In the genomic region with DNA sequence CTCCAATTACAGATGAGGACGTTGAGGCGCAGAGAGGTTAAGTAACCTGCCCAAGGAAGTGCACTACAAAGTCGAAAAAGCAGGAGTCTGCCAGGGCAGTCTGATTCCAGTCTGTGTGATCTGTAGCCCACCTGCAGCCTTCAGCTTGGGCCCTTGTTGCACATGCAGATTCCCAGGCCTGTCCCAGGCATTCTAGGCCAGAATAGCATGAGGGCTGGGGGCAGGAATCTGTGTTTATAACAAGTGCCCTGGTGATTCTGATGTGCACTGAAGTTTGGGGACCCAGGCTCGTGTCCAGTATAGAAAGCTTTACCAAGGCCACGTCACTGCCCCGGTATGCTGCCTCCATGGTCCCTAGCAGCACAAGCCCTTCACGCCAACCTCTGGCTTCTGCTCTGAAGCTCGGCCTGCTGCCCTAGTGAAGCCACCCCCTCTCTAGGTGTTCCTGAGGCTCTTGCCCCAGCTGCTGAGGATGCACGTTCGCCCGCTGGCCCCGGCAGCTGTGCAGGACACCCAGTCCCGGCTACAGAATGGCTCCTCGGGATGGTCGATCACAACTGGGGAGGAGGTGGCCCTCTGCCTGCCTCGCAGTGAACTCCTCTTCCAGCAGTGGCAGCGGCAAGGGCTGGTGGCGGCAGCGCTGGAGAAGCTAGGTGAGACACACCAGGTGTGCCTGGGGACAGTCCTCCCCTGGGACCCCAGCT, we compare ENCODE assay signal across 1 cellular context.
TF ChIP-seq lines count a peak whose summit lies in the region.

No MANE protein-coding gene starts in this region.

TF ChIP-seq in SK-N-SH, 30 proteins besides CTCF, POLR2A, EP300 and RAD21:
- TF ChIP-seq, protein P1, sequence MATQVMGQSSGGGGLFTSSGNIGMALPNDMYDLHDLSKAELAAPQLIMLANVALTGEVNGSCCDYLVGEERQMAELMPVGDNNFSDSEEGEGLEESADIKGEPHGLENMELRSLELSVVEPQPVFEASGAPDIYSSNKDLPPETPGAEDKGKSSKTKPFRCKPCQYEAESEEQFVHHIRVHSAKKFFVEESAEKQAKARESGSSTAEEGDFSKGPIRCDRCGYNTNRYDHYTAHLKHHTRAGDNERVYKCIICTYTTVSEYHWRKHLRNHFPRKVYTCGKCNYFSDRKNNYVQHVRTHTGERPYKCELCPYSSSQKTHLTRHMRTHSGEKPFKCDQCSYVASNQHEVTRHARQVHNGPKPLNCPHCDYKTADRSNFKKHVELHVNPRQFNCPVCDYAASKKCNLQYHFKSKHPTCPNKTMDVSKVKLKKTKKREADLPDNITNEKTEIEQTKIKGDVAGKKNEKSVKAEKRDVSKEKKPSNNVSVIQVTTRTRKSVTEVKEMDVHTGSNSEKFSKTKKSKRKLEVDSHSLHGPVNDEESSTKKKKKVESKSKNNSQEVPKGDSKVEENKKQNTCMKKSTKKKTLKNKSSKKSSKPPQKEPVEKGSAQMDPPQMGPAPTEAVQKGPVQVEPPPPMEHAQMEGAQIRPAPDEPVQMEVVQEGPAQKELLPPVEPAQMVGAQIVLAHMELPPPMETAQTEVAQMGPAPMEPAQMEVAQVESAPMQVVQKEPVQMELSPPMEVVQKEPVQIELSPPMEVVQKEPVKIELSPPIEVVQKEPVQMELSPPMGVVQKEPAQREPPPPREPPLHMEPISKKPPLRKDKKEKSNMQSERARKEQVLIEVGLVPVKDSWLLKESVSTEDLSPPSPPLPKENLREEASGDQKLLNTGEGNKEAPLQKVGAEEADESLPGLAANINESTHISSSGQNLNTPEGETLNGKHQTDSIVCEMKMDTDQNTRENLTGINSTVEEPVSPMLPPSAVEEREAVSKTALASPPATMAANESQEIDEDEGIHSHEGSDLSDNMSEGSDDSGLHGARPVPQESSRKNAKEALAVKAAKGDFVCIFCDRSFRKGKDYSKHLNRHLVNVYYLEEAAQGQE (IDR thresholded peaks at IDR 0.05; ENCODE audit: low read depth, low read length): no peak
- no peak for TF ChIP-seq ELF1 (IDR thresholded peaks at IDR 0.05)
- TF ChIP-seq, protein P2, sequence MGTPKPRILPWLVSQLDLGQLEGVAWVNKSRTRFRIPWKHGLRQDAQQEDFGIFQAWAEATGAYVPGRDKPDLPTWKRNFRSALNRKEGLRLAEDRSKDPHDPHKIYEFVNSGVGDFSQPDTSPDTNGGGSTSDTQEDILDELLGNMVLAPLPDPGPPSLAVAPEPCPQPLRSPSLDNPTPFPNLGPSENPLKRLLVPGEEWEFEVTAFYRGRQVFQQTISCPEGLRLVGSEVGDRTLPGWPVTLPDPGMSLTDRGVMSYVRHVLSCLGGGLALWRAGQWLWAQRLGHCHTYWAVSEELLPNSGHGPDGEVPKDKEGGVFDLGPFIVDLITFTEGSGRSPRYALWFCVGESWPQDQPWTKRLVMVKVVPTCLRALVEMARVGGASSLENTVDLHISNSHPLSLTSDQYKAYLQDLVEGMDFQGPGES (IDR thresholded peaks at IDR 0.05; ENCODE audit: low read depth, low read length): no peak
- no peak for TF ChIP-seq GATA2 (CRISPR knock-in tag; IDR thresholded peaks at IDR 0.05)
- TF ChIP-seq EZH2phosphoT487 (IDR thresholded peaks at IDR 0.05; ENCODE audit: borderline replicate concordance, low read depth): no peak
- no peak for TF ChIP-seq TEAD4 (IDR thresholded peaks at IDR 0.05; ENCODE audit: borderline replicate concordance, insufficient read depth)
- no peak for TF ChIP-seq RFX5 (IDR thresholded peaks at IDR 0.05; ENCODE audit: low read length)
- no peak for TF ChIP-seq MEF2A (IDR thresholded peaks at IDR 0.05; ENCODE audit: borderline replicate concordance, low read depth)
- TF ChIP-seq FOSL2 (IDR thresholded peaks at IDR 0.05; ENCODE audit: borderline replicate concordance, low read depth): no peak
- TF ChIP-seq, protein P3, sequence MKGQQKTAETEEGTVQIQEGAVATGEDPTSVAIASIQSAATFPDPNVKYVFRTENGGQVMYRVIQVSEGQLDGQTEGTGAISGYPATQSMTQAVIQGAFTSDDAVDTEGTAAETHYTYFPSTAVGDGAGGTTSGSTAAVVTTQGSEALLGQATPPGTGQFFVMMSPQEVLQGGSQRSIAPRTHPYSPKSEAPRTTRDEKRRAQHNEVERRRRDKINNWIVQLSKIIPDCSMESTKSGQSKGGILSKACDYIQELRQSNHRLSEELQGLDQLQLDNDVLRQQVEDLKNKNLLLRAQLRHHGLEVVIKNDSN (IDR thresholded peaks at IDR 0.05; ENCODE audit: borderline replicate concordance, low read depth): no peak
- no peak for TF ChIP-seq CHD2 (IDR thresholded peaks at IDR 0.05; ENCODE audit: low read length, partially characterized antibody)
- TF ChIP-seq MXI1 (IDR thresholded peaks at IDR 0.05; ENCODE audit: low read depth, low read length): no peak
- no peak for TF ChIP-seq YY1 (IDR thresholded peaks at IDR 0.05; ENCODE audit: low read depth)
- no peak for TF ChIP-seq SIN3A (IDR thresholded peaks at IDR 0.05; ENCODE audit: borderline replicate concordance, low read depth, low read length)
- TF ChIP-seq NFIC (IDR thresholded peaks at IDR 0.05; ENCODE audit: borderline replicate concordance): no peak
- no peak for TF ChIP-seq FOXJ3 (CRISPR knock-in tag; IDR thresholded peaks at IDR 0.05)
TF ChIP-seq in SK-N-SH: peak in this region for 0.
